Comparison of ENCODE assay signal across 9 cellular contexts in the genomic region with DNA sequence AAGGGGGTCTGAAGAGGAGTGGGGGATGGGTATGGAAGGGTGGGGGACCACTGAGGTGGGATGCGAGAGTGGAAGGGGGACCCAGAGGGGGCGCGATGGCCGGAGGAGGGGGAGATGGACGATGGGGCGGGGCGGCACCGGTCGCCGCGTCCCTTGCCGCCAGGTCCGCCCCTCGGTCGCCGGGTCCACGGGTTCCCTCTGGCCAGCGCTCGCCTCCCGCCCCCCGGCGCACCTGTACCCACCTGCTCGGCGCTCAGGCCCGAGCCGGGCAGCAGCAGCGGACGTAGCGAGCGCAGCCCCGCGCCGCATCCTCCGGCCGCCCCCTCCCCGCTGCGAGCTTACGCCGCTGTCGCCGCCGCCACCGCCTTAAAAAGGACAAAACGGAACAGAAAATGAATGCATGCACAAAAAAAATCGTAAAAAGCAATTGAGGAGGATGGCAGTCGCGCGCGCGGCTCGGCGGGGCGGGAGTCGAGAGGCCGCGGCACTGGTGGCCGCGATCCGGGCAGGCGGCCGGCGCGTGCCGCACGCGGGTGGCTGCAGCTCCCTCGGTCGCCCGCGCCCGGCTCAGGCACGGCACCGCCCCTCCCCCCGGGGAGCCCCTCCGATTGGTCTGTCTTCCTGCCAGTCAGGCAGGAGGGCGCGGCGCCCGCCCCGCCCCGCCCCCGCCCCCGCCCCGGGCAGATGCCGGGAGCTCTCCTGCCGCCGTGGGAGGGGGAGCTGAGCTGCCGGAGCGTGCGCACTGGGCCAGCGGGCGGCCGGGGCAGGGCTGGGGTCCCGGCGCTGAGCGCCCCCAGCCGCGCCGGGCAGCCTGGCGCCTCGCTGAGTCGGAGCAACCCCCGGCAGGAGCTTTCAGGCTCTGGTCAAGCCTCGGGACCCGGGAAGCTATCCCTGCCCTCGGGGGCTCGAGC. TPM values are rescaled to one million over a fixed set of nuclear protein-coding genes. Genes with fewer than 3 reads are reported as not detected.
DNase-seq lines count a peak whose midpoint lies in the region; ATAC-seq and TF ChIP-seq lines count a peak whose summit lies in the region.
"Had no signal": no experiment of that assay in that cellular context is flagged by ENCODE, and none has a peak within 500 bp of the region (broad histone marks: within the 10 kb centered on the region; RNA-seq: fewer than 3 reads in every experiment).

TSS of gene JAKMIP1 (minus strand) at position 539 of the 911 bp plus-strand sequence. CDS start 87,699 bp downstream, outside the sequence.

- ATAC-seq in GM19043 (IDR thresholded peaks at IDR 0.05; ENCODE audit: low read depth, unreplicated experiment) (peak; percentile 75), HG03354 (IDR thresholded peaks at IDR 0.05; ENCODE audit: poor library complexity, severe bottlenecking, unreplicated experiment) (peak; percentile 88), aorta (ENCODE audit: low FRiP score) (peak; percentile 40)

- H3K27me3 ChIP-seq in BLaER1 treated with 17β-estradiol and CSF1 and Interleukin-3, amounts not matched to agents 10 nM and 100 nM: peaks cover 20 to 37% (median 26%) of the 10 kb centered on the region in 11 experiments
- H3K27me3 ChIP-seq in left ventricle myocardium inferior (ENCODE audit: low read depth) (peaks cover 75% of the 10 kb centered on the region), aorta (ENCODE audit: control insufficient read depth in 1 of 2, insufficient read depth in 2 of 2, low read length in 1 of 2) (no peaks in the 10 kb centered on the region)

- in situ Hi-C loops in SK-MEL-5 (cut with HindIII; ENCODE audit: low pct_unique_long_range_greater_than_20kb, low sequenced_read_pairs): no loop called here

- DNase-seq in SK-MEL-5 (ENCODE audit: low read depth, low spot score): peak; percentile 32
- DNase-seq in activated naive CD8-positive, alpha-beta T cell treated with anti-CD3 and anti-CD28 coated beads for 36 hours: peak; percentile 82
- peak; percentile 64 for DNase-seq in left ventricle myocardium inferior
- DNase-seq in retinal pigment epithelial cell (ENCODE audit: low read depth): no peak
- peak; percentile 60 to 83 for DNase-seq in aorta

- 1% methylated on average over 78 to 107 of the region's 107 CpGs for WGBS in aorta, 2 donors

- H3K36me3 ChIP-seq in BLaER1 treated with 17β-estradiol and CSF1 and Interleukin-3, amounts not matched to agents 10 nM and 100 nM: no peaks in the 10 kb centered on the region
- H3K36me3 ChIP-seq in left ventricle myocardium inferior: no peaks in the 10 kb centered on the region
- H3K36me3 ChIP-seq in aorta (ENCODE audit: control insufficient read depth in 1 of 2, insufficient read depth in 2 of 2, low read length in 1 of 2): no peaks in the 10 kb centered on the region

- peak within 1 kb of the TSS; percentile 65 to 80 (median 73); a peak in 21 of 22 replicates for H3K9ac ChIP-seq in BLaER1 treated with 17β-estradiol and CSF1 and Interleukin-3, amounts not matched to agents 10 nM and 100 nM

- H3K4me1 ChIP-seq in BLaER1 treated with 17β-estradiol and CSF1 and Interleukin-3, amounts not matched to agents 10 nM and 100 nM: peaks cover 26 to 45% (median 37%) of the 10 kb centered on the region in 10 experiments
- H3K4me1 ChIP-seq in left ventricle myocardium inferior (peaks cover 17% of the 10 kb centered on the region), aorta (ENCODE audit: control insufficient read depth in 1 of 2, insufficient read depth in 2 of 2, low read length in 2 of 2) (no peaks in the 10 kb centered on the region)

- H3K27me3 Mint-ChIP-seq in activated naive CD8-positive, alpha-beta T cell treated with anti-CD3 and anti-CD28 coated beads for 36 hours: peaks cover 67% of the 10 kb centered on the region

- peak within 1 kb of the TSS; percentile 70 for H3K4me3 Mint-ChIP-seq in activated naive CD8-positive, alpha-beta T cell treated with anti-CD3 and anti-CD28 coated beads for 36 hours

- TF ChIP-seq CTCF in left ventricle myocardium inferior (IDR thresholded peaks at IDR 0.05; ENCODE audit: borderline replicate concordance): no peak
- no peak for TF ChIP-seq CTCF in retinal pigment epithelial cell (conservative IDR thresholded peaks at IDR 0.05; ENCODE audit: low read depth, low read length)

- peak within 1 kb of the TSS; percentile 93 to 100 (median 99) for H3K4me2 ChIP-seq in BLaER1 treated with 17β-estradiol and CSF1 and Interleukin-3, amounts not matched to agents 10 nM and 100 nM

- H3K27ac ChIP-seq in BLaER1 treated with 17β-estradiol and CSF1 and Interleukin-3, amounts not matched to agents 10 nM and 100 nM: peak within 1 kb of the TSS in 10 of 11 experiments; percentile 39 to 71 (median 63); a peak in 15 of 22 replicates
- H3K27ac ChIP-seq in left ventricle myocardium inferior (replicated peaks) (no peak within 1 kb of the TSS), aorta (ENCODE audit: low read depth in 1 of 2, low read length in 2 of 2) (no peak within 1 kb of the TSS)

- intact Hi-C loops in left ventricle myocardium inferior (cut with micrococcal nuclease) (no loop called here), aorta (cut with DNase I) (no loop called here)

- H3K27ac Mint-ChIP-seq in activated naive CD8-positive, alpha-beta T cell treated with anti-CD3 and anti-CD28 coated beads for 36 hours: no peak within 1 kb of the TSS

- H3K4me3 ChIP-seq in BLaER1 treated with 17β-estradiol and CSF1 and Interleukin-3, amounts not matched to agents 10 nM and 100 nM: peak within 1 kb of the TSS; percentile 64 to 83 (median 76)
- H3K4me3 ChIP-seq in left ventricle myocardium inferior (peak within 1 kb of the TSS; percentile 67), retinal pigment epithelial cell (ENCODE audit: low read length) (peak within 1 kb of the TSS; percentile 30), aorta (ENCODE audit: low read length in 2 of 2) (peak within 1 kb of the TSS in 1 of 2 donors; percentile 16)

- H4K20me1 ChIP-seq in BLaER1 treated with 17β-estradiol and CSF1 and Interleukin-3, amounts not matched to agents 10 nM and 100 nM: peaks cover 0 to 34% (median 13%) of the 10 kb centered on the region in 11 experiments; a peak in 13 of 22 replicates

- peaks cover 9% of the 10 kb centered on the region for H3K4me1 Mint-ChIP-seq in activated naive CD8-positive, alpha-beta T cell treated with anti-CD3 and anti-CD28 coated beads for 36 hours

- H3K9me3 Mint-ChIP-seq in activated naive CD8-positive, alpha-beta T cell treated with anti-CD3 and anti-CD28 coated beads for 36 hours: peaks cover 11% of the 10 kb centered on the region

- no peaks in the 10 kb centered on the region for H3K36me3 Mint-ChIP-seq in activated naive CD8-positive, alpha-beta T cell treated with anti-CD3 and anti-CD28 coated beads for 36 hours

- peaks cover 0 to 11% (median 3%) of the 10 kb centered on the region in 11 experiments; a peak in 12 of 22 replicates for H3K9me3 ChIP-seq in BLaER1 treated with 17β-estradiol and CSF1 and Interleukin-3, amounts not matched to agents 10 nM and 100 nM (replicated peaks in 1 of 11)
- H3K9me3 ChIP-seq in left ventricle myocardium inferior (replicated peaks) (peaks cover 10% of the 10 kb centered on the region), aorta (ENCODE audit: control insufficient read depth, low read length) (peaks cover 2% of the 10 kb centered on the region)

RNA-seq across cellular contexts. Expression of gene JAKMIP1, which starts in this region (rescaled TPM):
- not detected in 2 replicates for total RNA-seq in SK-MEL-5 (2014; rRNA removed; shearing (Covaris generic))
- not detected in 2 replicates for polyA plus RNA-seq in SK-MEL-5 (2015; cell fraction: cytosol; rRNA removed)
- not detected in 2 replicates for polyA plus RNA-seq in SK-MEL-5 (2015; cell fraction: nucleus; rRNA removed)
- 1 to 10 TPM; 1.0 to 1.6 TPM for total RNA-seq in activated naive CD8-positive, alpha-beta T cell treated with anti-CD3 and anti-CD28 coated beads for 36 hours
- total RNA-seq in left ventricle myocardium inferior: not detected
- under 1 TPM; 0.21 to 0.23 TPM for total RNA-seq in aorta
- polyA plus RNA-seq in aorta: under 1 TPM; 0.08 to 0.50 TPM
- total RNA-seq: RPMI7951 had no signal

Comparison
In these comparisons a context has a peak if more than half of its experiments do, and no peak if none do; other contexts are left out.
1. Peak in DNase-seq in SK-MEL-5; RNA of the gene not detected or under 1 TPM.
2. Peak in DNase-seq and H3K4me3 ChIP-seq in left ventricle myocardium inferior; RNA of the gene not detected or under 1 TPM.
3. Peak in DNase-seq and ATAC-seq in aorta; RNA of the gene not detected or under 1 TPM.
4. H3K27ac ChIP-seq: peak in BLaER1 treated with 17β-estradiol and CSF1 and Interleukin-3, amounts not matched to agents 10 nM and 100 nM (10 of 11); none in left ventricle myocardium inferior (single experiment) and aorta (0 of 2).
5. Peak in every context shown above with its lines, with median percentiles within 50 percentile points of each other: ATAC-seq.